In the genomic region with DNA sequence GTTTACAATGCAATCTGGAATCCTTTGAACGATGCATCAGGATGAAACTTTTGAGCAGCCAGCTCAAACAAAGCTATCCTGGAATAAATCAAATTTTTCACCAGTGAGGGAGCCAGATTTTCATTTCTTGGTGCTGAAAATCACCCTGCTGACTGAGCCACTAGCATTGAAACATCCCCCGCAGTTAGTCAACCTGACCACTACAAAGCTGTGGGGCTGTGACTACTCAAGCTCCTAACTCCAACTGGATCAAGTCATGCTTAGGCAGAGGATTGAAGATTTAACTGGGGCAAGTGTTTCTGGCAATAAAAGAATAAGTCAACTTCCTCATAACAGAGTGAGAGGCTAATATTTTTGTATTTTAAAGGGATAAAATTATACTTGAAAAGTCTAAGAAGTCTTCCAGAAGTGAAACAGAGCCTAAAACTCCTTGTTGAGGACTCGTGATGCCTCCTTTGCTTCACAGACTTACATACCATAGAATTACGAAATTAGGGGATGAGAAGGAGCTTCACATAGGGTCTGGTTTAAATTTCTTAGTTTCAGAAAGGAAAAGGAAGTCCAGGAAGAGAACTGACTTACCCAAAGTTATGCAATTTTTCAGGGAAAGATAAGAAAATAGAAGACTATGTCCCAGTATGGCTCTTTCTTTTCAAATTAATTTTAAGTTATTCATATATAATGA, we compare ENCODE assay signal across 11 cellular contexts.
DNase-seq lines count a peak whose midpoint lies in the region; ATAC-seq and TF ChIP-seq lines count a peak whose summit lies in the region.
"Had no signal": no experiment of that assay in that cellular context is flagged by ENCODE, and none has a peak within 500 bp of the region (broad histone marks: within the 10 kb centered on the region; RNA-seq: fewer than 3 reads in every experiment).

No MANE protein-coding gene starts in this region.

- H3K9me3 ChIP-seq in RWPE2 (ENCODE audit: severe bottlenecking), result no peaks in the 10 kb centered on the region

- H3K4me3 ChIP-seq in RWPE2 (ENCODE audit: severe bottlenecking), result no peak overlapping the region

- no peak for TF ChIP-seq CTCF in RWPE2 (IDR thresholded peaks at IDR 0.05; ENCODE audit: poor library complexity, severe bottlenecking)

- no peaks in the 10 kb centered on the region for H3K36me3 ChIP-seq in RWPE2 (ENCODE audit: low read depth)

- no peak overlapping the region for H3K4me3 Mint-ChIP-seq in effector memory CD8-positive, alpha-beta T cell
- H3K4me3 Mint-ChIP-seq: natural killer cell treated with Interleukin-12 subunit alpha and Interleukin-12 subunit beta and Interleukin-15 and Interleukin-18, amount 100 ng/mL, for 72 hours had no signal

- H3K9me3 Mint-ChIP-seq in effector memory CD8-positive, alpha-beta T cell, result peaks cover 0 to 2% of the 10 kb centered on the region in 2 donors

- H3K27me3 ChIP-seq in RWPE2 (ENCODE audit: insufficient read depth, poor library complexity, severe bottlenecking), result no peaks in the 10 kb centered on the region

- H3K4me1 Mint-ChIP-seq in effector memory CD8-positive, alpha-beta T cell (ENCODE audit: low read depth in 2 of 2), result no peaks in the 10 kb centered on the region

- H3K4me1 ChIP-seq in RWPE2 (ENCODE audit: insufficient read depth, poor library complexity, severe bottlenecking), result no peaks in the 10 kb centered on the region

- DNase-seq in AG20443 (ENCODE audit: low spot score) (peak; percentile 19), HCEC 1CT (peak; percentile 73), RWPE2 (ENCODE audit: low spot score) (no peak), glomerular visceral epithelial cell (ENCODE audit: extremely low spot score) (peak; percentile 23), GM19240 (ENCODE audit: insufficient read length, low spot score) (no peak), NCI-H1048 (lab: John Stamatoyannopoulos, UW) (no peak)
- no peak for DNase-seq in effector memory CD8-positive, alpha-beta T cell
- DNase-seq: activated CD8-positive, alpha-beta memory T cell treated with anti-CD3 and anti-CD28 coated beads for 24 hours; NCI-H1436 treated with DMSO at 0.1 percent for 48 hours had no signal

- ATAC-seq in RWPE2 (ENCODE audit: low read depth), result peak; percentile 59; the same call in 2 of the 3 replicates
- no peak for ATAC-seq in effector memory CD8-positive, alpha-beta T cell (replicated peaks)
- no peak for ATAC-seq in HG03571 (IDR thresholded peaks at IDR 0.05; ENCODE audit: unreplicated experiment)
- ATAC-seq: natural killer cell treated with Interleukin-12 subunit alpha and Interleukin-12 subunit beta and Interleukin-15 and Interleukin-18, amount 100 ng/mL, for 72 hours had no signal

- no peak overlapping the region for H3K27ac ChIP-seq in RWPE2 (ENCODE audit: poor library complexity, severe bottlenecking)

- peaks cover 11 to 14% of the 10 kb centered on the region in 2 donors for H3K27me3 Mint-ChIP-seq in effector memory CD8-positive, alpha-beta T cell

- H3K27ac Mint-ChIP-seq in effector memory CD8-positive, alpha-beta T cell, result no peak overlapping the region
- H3K27ac Mint-ChIP-seq: natural killer cell treated with Interleukin-12 subunit alpha and Interleukin-12 subunit beta and Interleukin-15 and Interleukin-18, amount 100 ng/mL, for 72 hours had no signal

- no peaks in the 10 kb centered on the region for H3K36me3 Mint-ChIP-seq in effector memory CD8-positive, alpha-beta T cell (ENCODE audit: insufficient read depth)
- H3K36me3 Mint-ChIP-seq: natural killer cell treated with Interleukin-12 subunit alpha and Interleukin-12 subunit beta and Interleukin-15 and Interleukin-18, amount 100 ng/mL, for 72 hours had no signal

Comparison
In these comparisons a context has a peak if more than half of its experiments do, and no peak if none do; other contexts are left out.
1. DNase-seq: peak in AG20443 (single experiment), HCEC 1CT (single experiment) and glomerular visceral epithelial cell (single experiment); none in RWPE2 (single experiment), GM19240 (single experiment), effector memory CD8-positive, alpha-beta T cell (0 of 3) and NCI-H1048 (single experiment).